29 cellular contexts compared by ENCODE assay signal in the genomic region with DNA sequence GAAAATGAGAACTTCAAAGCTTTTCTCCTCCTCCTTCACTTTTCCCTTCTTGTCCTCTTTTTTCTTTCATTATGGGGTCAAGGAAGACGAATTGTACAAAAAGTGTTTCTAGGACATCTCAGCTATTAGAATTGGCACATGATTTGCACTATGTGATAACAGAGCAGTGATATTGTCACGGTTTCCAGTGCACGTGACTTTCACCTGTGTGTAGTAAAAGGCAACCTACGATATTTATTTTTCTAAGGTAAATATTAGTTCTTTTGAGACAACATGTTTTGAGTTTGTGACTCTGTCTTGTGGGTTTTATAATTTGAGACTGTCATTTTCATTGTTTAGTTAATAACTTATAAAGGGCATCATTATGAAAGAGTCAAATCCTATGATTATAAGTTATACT.
"Had no signal": no experiment of that assay in that cellular context is flagged by ENCODE, and none has a peak within 500 bp of the region (broad histone marks: within the 10 kb centered on the region; RNA-seq: fewer than 3 reads in every experiment).

No MANE protein-coding gene starts in this region.

- ATAC-seq: effector memory CD8-positive, alpha-beta T cell; heart right ventricle; left cardiac atrium; left lung; mucosa of descending colon; psoas muscle; right cardiac atrium; stimulated activated memory B cell treated with anti-CD40 and anti-IgM and Interleukin-4, amounts not matched to agents 10 μg/mL and 1 μg/mL and 100 μg/mL, for 72 hours; stimulated activated naive CD8-positive, alpha-beta T cell treated with anti-CD3 and anti-CD28 coated beads, Interleukin-15, Interleukin-2, amounts not matched to agents 100 U/mL and 50 U/mL, for 24 hours; upper lobe of right lung had no signal

- H3K79me2 ChIP-seq: parathyroid adenoma had no signal

- H3K36me3 ChIP-seq: esophagus squamous epithelium, heart right ventricle, left lung, neural progenitor cell, sigmoid colon, tibial nerve, upper lobe of right lung, uterus had no signal

- DNase-seq: cortex of kidney; effector memory CD8-positive, alpha-beta T cell; erythroblast; esophagus squamous epithelium; foreskin melanocyte; glutamatergic neuron; heart right ventricle; hippocampal formation; left cardiac atrium; left lung; mesenchymal stem cell; mucosa of descending colon; naive B cell; psoas muscle; right cardiac atrium; sigmoid colon; stimulated activated CD4-positive, alpha-beta T cell treated with anti-CD3 and anti-CD28 coated beads, Interleukin-2, amount 100 ng/mL, for 24 hours; stimulated activated CD4-positive, alpha-beta T cell treated with anti-CD3 and anti-CD28 coated beads, Interleukin-4, amount 100 ng/mL, for 4 hours; stimulated activated naive CD8-positive, alpha-beta T cell treated with anti-CD3 and anti-CD28 coated beads, Interleukin-15, Interleukin-2, amounts not matched to agents 100 U/mL and 50 U/mL, for 24 hours; substantia nigra; testis; upper lobe of right lung; uterus had no signal

- FAIRE-seq: endometrium, islet of Langerhans had no signal

- H2AFZ ChIP-seq: neural progenitor cell, parathyroid adenoma had no signal

- H3K4me3 ChIP-seq: esophagus squamous epithelium, heart right ventricle, left lung, mucosa of descending colon, neural progenitor cell, psoas muscle, sigmoid colon, testis, tibial nerve, upper lobe of right lung, uterus had no signal

- H3K27ac ChIP-seq: esophagus squamous epithelium, heart right ventricle, left lung, neural progenitor cell, parathyroid adenoma, psoas muscle, sigmoid colon, testis, tibial nerve, upper lobe of right lung, uterus had no signal

- H3K4me2 ChIP-seq: neural progenitor cell had no signal

- H3K27me3 ChIP-seq: esophagus squamous epithelium, heart right ventricle, left lung, neural progenitor cell, sigmoid colon, testis, upper lobe of right lung, uterus had no signal

- H3K4me1 ChIP-seq: esophagus squamous epithelium, heart right ventricle, left lung, parathyroid adenoma, psoas muscle, sigmoid colon, testis, tibial nerve, upper lobe of right lung, uterus had no signal

- H3K9me3 ChIP-seq: esophagus squamous epithelium, mucosa of descending colon, psoas muscle, testis, upper lobe of right lung, uterus had no signal

- H3K9ac ChIP-seq: neural progenitor cell, parathyroid adenoma had no signal
